Comparison of ENCODE assay signal across 8 cellular contexts in the genomic region with DNA sequence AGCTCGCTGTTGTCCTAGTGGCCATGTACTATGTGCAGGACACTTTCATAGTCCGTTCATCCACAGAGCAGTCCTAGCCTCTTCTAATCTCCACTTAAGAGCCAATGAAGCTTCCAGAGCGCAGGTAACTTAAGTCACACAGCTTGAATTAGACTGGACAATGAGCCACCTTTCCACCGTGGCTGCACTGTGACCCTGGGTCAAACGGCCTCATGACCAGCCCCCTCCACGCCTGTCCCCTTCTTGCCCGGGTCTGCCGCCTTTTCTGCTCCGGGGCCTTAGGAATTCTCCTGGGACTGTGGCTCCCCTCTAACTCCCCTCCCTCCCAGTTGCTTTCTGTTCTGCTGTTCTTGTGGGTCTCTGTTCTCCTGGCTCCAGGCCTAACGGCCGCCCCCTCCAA. TPM values are rescaled to one million over a fixed set of nuclear protein-coding genes. Genes with fewer than 3 reads are reported as not detected.
DNase-seq lines count a peak whose midpoint lies in the region; ATAC-seq and TF ChIP-seq lines count a peak whose summit lies in the region.

No MANE protein-coding gene starts in this region.

- WGBS in heart left ventricle, 4 donors, result 22 to 24% (median 23%) methylated on average over 10 to 11 of the region's 11 CpGs

- ATAC-seq in GM19395 (IDR thresholded peaks at IDR 0.05; ENCODE audit: unreplicated experiment), result peak; percentile 17
- peak in 3 of 4 donors; percentile 4 to 17 (median 15) for ATAC-seq in heart left ventricle
- ATAC-seq in GM18520 (IDR thresholded peaks at IDR 0.05; ENCODE audit: unreplicated experiment), result no peak
- ATAC-seq in GM21529 (IDR thresholded peaks at IDR 0.05; ENCODE audit: unreplicated experiment), result no peak
- ATAC-seq in HG02884 (IDR thresholded peaks at IDR 0.05; ENCODE audit: unreplicated experiment), result no peak

- intact Hi-C loops in heart left ventricle (cut with DNase I), result loop anchor here in 9 of 10 donors (1.0 to 10.0 kb wide), 9 partner anchors 58 to 295 kb away; no protein-coding TSS in a partner anchor

- TF ChIP-seq POLR2A in heart left ventricle (IDR thresholded peaks at IDR 0.05), result no peak

- no peaks in the 10 kb centered on the region for H3K36me3 ChIP-seq in SJSA1
- H3K36me3 ChIP-seq in heart left ventricle, result no peaks in the 10 kb centered on the region

- H3K27ac ChIP-seq in SJSA1, result no peak overlapping the region
- H3K27ac ChIP-seq in heart left ventricle, result peak overlapping the region in 1 of 12 donors; percentile 46

- H3K4me1 ChIP-seq in SJSA1 (replicated peaks) (peaks cover 10% of the 10 kb centered on the region), heart left ventricle (peaks cover 0 to 14% (median 8%) of the 10 kb centered on the region in 12 donors)

- DNase-seq in SJSA1 (ENCODE audit: low read depth in 1 of 2, low spot score in 2 of 2) (no peak), heart left ventricle (no peak), skeletal muscle cell (ENCODE audit: low read depth) (no peak), NCI-H1105 (lab: John Stamatoyannopoulos, UW) (no peak)

- no peak for TF ChIP-seq CTCF in heart left ventricle (IDR thresholded peaks at IDR 0.05)

- H3K27me3 ChIP-seq in SJSA1 (replicated peaks) (peaks cover 10% of the 10 kb centered on the region), heart left ventricle (peaks cover 0 to 8% (median 0%) of the 10 kb centered on the region in 9 donors)

- peak overlapping the region; percentile 33 for H3K4me3 ChIP-seq in SJSA1
- peak overlapping the region; percentile 32 to 65 (median 56) for H3K4me3 ChIP-seq in heart left ventricle
- peak overlapping the region; percentile 66 for H3K4me3 ChIP-seq in skeletal muscle cell (ENCODE audit: low read depth, low read length)

- H3K9me3 ChIP-seq in SJSA1 (replicated peaks) (no peaks in the 10 kb centered on the region), heart left ventricle (no peaks in the 10 kb centered on the region)

RNA-seq across cellular contexts. Expression of a gene that starts 8.4 kb away (rescaled TPM):
- total RNA-seq in SJSA1 (2014; rRNA removed; shearing (Covaris generic)), result 43.3 and 52.2 TPM in 2 replicates
- total RNA-seq in heart left ventricle, result 10 to 100 TPM in 8 of 9 donors, 1 to 10 TPM in 1; 7.8 to 22.3 (median 16.4) TPM
- 10 to 100 TPM in 1 of 2 donors, 1 to 10 TPM in 1; 4.1 to 16.1 TPM for polyA plus RNA-seq in heart left ventricle

RNA-seq across cellular contexts. Expression of a gene that starts 32.0 kb away (rescaled TPM):
- 15.9 and 21.9 TPM in 2 replicates for total RNA-seq in SJSA1 (2014; rRNA removed; shearing (Covaris generic))
- 10 to 100 TPM in 6 of 9 donors, 1 to 10 TPM in 3; 4.6 to 16.9 (median 11.2) TPM for total RNA-seq in heart left ventricle
- polyA plus RNA-seq in heart left ventricle, result 1 to 10 TPM; 3.0 to 3.8 TPM

Comparison
In these comparisons a context has a peak if more than half of its experiments do, and no peak if none do; other contexts are left out.
1. ATAC-seq: peak in GM19395 (single experiment) and heart left ventricle (3 of 4); none in GM18520 (single experiment), GM21529 (single experiment) and HG02884 (single experiment).
2. Peak in every context shown above with its lines, with median percentiles within 50 percentile points of each other: H3K4me3 ChIP-seq.